In genomic region chr7:96827701-96828100, GRCh38 we compare ENCODE assay signal across 30 cellular contexts.
"Had no signal": no experiment of that assay in that cellular context is flagged by ENCODE, and none has a peak within 500 bp of the region (broad histone marks: within the 10 kb centered on the region; RNA-seq: fewer than 3 reads in every experiment).

No MANE protein-coding gene starts in this region.

- H3K27ac Mint-ChIP-seq: activated CD4-positive, alpha-beta memory T cell treated with anti-CD3 and anti-CD28 coated beads for 36 hours; activated CD4-positive, alpha-beta T cell treated with anti-CD3 and anti-CD28 coated beads, Interleukin-2, amount 10 ng/mL, durations not matched to agents 24 days and 14 days; activated naive CD4-positive, alpha-beta T cell treated with anti-CD3 and anti-CD28 coated beads, Interleukin-2, amount 50 U/mL, for 24 hours; activated naive CD8-positive, alpha-beta T cell treated with anti-CD3 and anti-CD28 coated beads, Interleukin-2, amount 50 U/mL, for 24 hours; activated T-helper 1 cell treated with anti-CD3 and anti-CD28 coated beads, Interleukin-12 subunit alpha, Interleukin-12 subunit beta, Interleukin-2, Interleukin-4 antibody, amounts not matched to agents 30 ng/mL and 10 ng/mL and 1 ng/mL, durations not matched to agents 14 hours and 24 hours and 36 hours; immature natural killer cell; naive thymus-derived CD4-positive, alpha-beta T cell had no signal

- FAIRE-seq: pancreas had no signal

- DNase-seq: activated CD4-positive, alpha-beta memory T cell treated with anti-CD3 and anti-CD28 coated beads for 36 hours; activated CD4-positive, alpha-beta T cell treated with anti-CD3 and anti-CD28 coated beads, Interleukin-2, amount 10 ng/mL, durations not matched to agents 24 days and 14 days; activated CD4-positive, CD25-positive, alpha-beta regulatory T cell treated with anti-CD3 and anti-CD28 coated beads, Interleukin-2, amount 50 U/mL, for 72 hours; activated CD8-positive, alpha-beta memory T cell treated with anti-CD3 and anti-CD28 coated beads, Interleukin-2, amount 50 U/mL, for 4 hours; activated gamma-delta T cell; activated naive CD8-positive, alpha-beta T cell treated with anti-CD3 and anti-CD28 coated beads, Interleukin-2, amount 50 U/mL, for 24 hours; activated T-cell treated with anti-CD3 and anti-CD28 coated beads, Interleukin-2, amount 50 U/mL, for 1 hour; amygdala; caudate nucleus; esophagus squamous epithelium; foreskin melanocyte; immature natural killer cell; midbrain; naive thymus-derived CD4-positive, alpha-beta T cell; nucleus accumbens; pancreas; retina; stimulated activated CD4-positive, alpha-beta T cell treated with anti-CD3 and anti-CD28 coated beads, Interleukin-12 subunit alpha, Interleukin-12 subunit beta, amount 100 ng/mL, for 4 hours; stimulated activated CD4-positive, alpha-beta T cell treated with anti-CD3 and anti-CD28 coated beads, Interleukin-4, amount 100 ng/mL, for 1 hour; stimulated activated naive CD8-positive, alpha-beta T cell treated with anti-CD3 and anti-CD28 coated beads, Interleukin-15, Interleukin-2, amounts not matched to agents 100 U/mL and 50 U/mL, for 24 hours; testis; transverse colon had no signal

- H3K4me1 ChIP-seq: pancreas, prostate gland, testis, transverse colon, vagina had no signal

- H3K4me1 Mint-ChIP-seq: activated CD4-positive, alpha-beta T cell treated with anti-CD3 and anti-CD28 coated beads, Interleukin-2, amount 10 ng/mL, durations not matched to agents 24 days and 14 days; activated naive CD4-positive, alpha-beta T cell treated with anti-CD3 and anti-CD28 coated beads, Interleukin-2, amount 50 U/mL, for 24 hours; naive thymus-derived CD4-positive, alpha-beta T cell had no signal

- H3K9me3 Mint-ChIP-seq: activated CD4-positive, alpha-beta memory T cell treated with anti-CD3 and anti-CD28 coated beads for 36 hours; activated CD4-positive, alpha-beta T cell treated with anti-CD3 and anti-CD28 coated beads, Interleukin-2, amount 10 ng/mL, durations not matched to agents 24 days and 14 days; activated naive CD4-positive, alpha-beta T cell treated with anti-CD3 and anti-CD28 coated beads, Interleukin-2, amount 50 U/mL, for 24 hours; activated naive CD8-positive, alpha-beta T cell treated with anti-CD3 and anti-CD28 coated beads, Interleukin-2, amount 50 U/mL, for 24 hours; activated T-helper 1 cell treated with anti-CD3 and anti-CD28 coated beads, Interleukin-12 subunit alpha, Interleukin-12 subunit beta, Interleukin-2, Interleukin-4 antibody, amounts not matched to agents 30 ng/mL and 10 ng/mL and 1 ng/mL, durations not matched to agents 14 hours and 24 hours and 36 hours; immature natural killer cell had no signal

- H3K36me3 ChIP-seq: esophagus squamous epithelium, pancreas, prostate gland, transverse colon, vagina had no signal

- H3K27ac ChIP-seq: epithelial cell of prostate, esophagus squamous epithelium, pancreas, prostate gland, skin epidermis, testis, transverse colon, vagina, VCaP had no signal

- H3K27me3 ChIP-seq: esophagus squamous epithelium, pancreas, testis, transverse colon, vagina had no signal

- H3K9me3 ChIP-seq: esophagus squamous epithelium, pancreas, prostate gland, testis, transverse colon, vagina had no signal

- H3K36me3 Mint-ChIP-seq: activated CD4-positive, alpha-beta memory T cell treated with anti-CD3 and anti-CD28 coated beads for 36 hours; activated naive CD4-positive, alpha-beta T cell treated with anti-CD3 and anti-CD28 coated beads, Interleukin-2, amount 50 U/mL, for 24 hours; immature natural killer cell; naive thymus-derived CD4-positive, alpha-beta T cell had no signal

- H3K4me3 Mint-ChIP-seq: activated CD4-positive, alpha-beta memory T cell treated with anti-CD3 and anti-CD28 coated beads for 36 hours; activated CD4-positive, alpha-beta T cell treated with anti-CD3 and anti-CD28 coated beads, Interleukin-2, amount 10 ng/mL, durations not matched to agents 24 days and 14 days; activated naive CD4-positive, alpha-beta T cell treated with anti-CD3 and anti-CD28 coated beads, Interleukin-2, amount 50 U/mL, for 24 hours; activated naive CD8-positive, alpha-beta T cell treated with anti-CD3 and anti-CD28 coated beads, Interleukin-2, amount 50 U/mL, for 24 hours; activated T-helper 1 cell treated with anti-CD3 and anti-CD28 coated beads, Interleukin-12 subunit alpha, Interleukin-12 subunit beta, Interleukin-2, Interleukin-4 antibody, amounts not matched to agents 30 ng/mL and 10 ng/mL and 1 ng/mL, durations not matched to agents 14 hours and 24 hours and 36 hours; immature natural killer cell; naive thymus-derived CD4-positive, alpha-beta T cell had no signal

- ATAC-seq: activated naive CD8-positive, alpha-beta T cell treated with anti-CD3 and anti-CD28 coated beads, Interleukin-2, amount 50 U/mL, for 24 hours; naive thymus-derived CD4-positive, alpha-beta T cell; pancreas; sciatic nerve; stimulated activated naive CD8-positive, alpha-beta T cell treated with anti-CD3 and anti-CD28 coated beads, Interleukin-15, Interleukin-2, amounts not matched to agents 100 U/mL and 50 U/mL, for 24 hours had no signal

- H3K4me3 ChIP-seq: esophagus squamous epithelium, pancreas, prostate gland, skin epidermis, testis, transverse colon, vagina had no signal
